19 cellular contexts compared by ENCODE assay signal in genomic region chr4:4288098-4288497, GRCh38. TPM values are rescaled to one million over a fixed set of nuclear protein-coding genes. Genes with fewer than 3 reads are reported as not detected.
DNase-seq lines count a peak whose midpoint lies in the region; ATAC-seq and TF ChIP-seq lines count a peak whose summit lies in the region.
"Had no signal": no experiment of that assay in that cellular context is flagged by ENCODE, and none has a peak within 500 bp of the region (broad histone marks: within the 10 kb centered on the region; RNA-seq: fewer than 3 reads in every experiment).

No MANE protein-coding gene starts in this region.

- CTCF ChIA-PET in HCT116 (lab: Charles Lee) = no interaction called here

- peak overlapping the region; percentile 64 for H3K4me3 Mint-ChIP-seq in activated T-cell treated with anti-CD3 and anti-CD28 coated beads, Interleukin-2, amount 50 U/mL, for 24 hours
- peak overlapping the region; percentile 92 for H3K4me3 Mint-ChIP-seq in activated T-helper 17 cell treated with anti-CD3 and anti-CD28 coated beads, Interleukin-2, amount 50 U/mL, for 72 hours
- peak overlapping the region; percentile 45 to 70 (median 48) for H3K4me3 Mint-ChIP-seq in nephron

- H3K4me1 Mint-ChIP-seq in activated T-cell treated with anti-CD3 and anti-CD28 coated beads, Interleukin-2, amount 50 U/mL, for 24 hours (ENCODE audit: low read depth) = peaks cover 63% of the 10 kb centered on the region
- peaks cover 29% of the 10 kb centered on the region for H3K4me1 Mint-ChIP-seq in activated T-helper 17 cell treated with anti-CD3 and anti-CD28 coated beads, Interleukin-2, amount 50 U/mL, for 72 hours
- H3K4me1 Mint-ChIP-seq in nephron = peaks cover 28% of the 10 kb centered on the region

- peaks cover 3 to 21% of the 10 kb centered on the region in 2 experiments; a peak in 3 of 4 replicates for H3K4me1 ChIP-seq in HCT116 (ENCODE audit: control insufficient read depth in 1 of 2, insufficient read depth in 2 of 2, low read length in 2 of 2)

- no peak overlapping the region for H3K4me3 ChIP-seq in HCT116 (replicated peaks in 1 of 2; ENCODE audit: low read depth in 1 of 2, low read length in 2 of 2)

- no peaks in the 10 kb centered on the region for H3K27me3 Mint-ChIP-seq in activated T-cell treated with anti-CD3 and anti-CD28 coated beads, Interleukin-2, amount 50 U/mL, for 24 hours
- H3K27me3 Mint-ChIP-seq in activated T-helper 17 cell treated with anti-CD3 and anti-CD28 coated beads, Interleukin-2, amount 50 U/mL, for 72 hours = no peaks in the 10 kb centered on the region
- H3K27me3 Mint-ChIP-seq in nephron (ENCODE audit: low read depth) = no peaks in the 10 kb centered on the region

- H4K20me1 ChIP-seq in HCT116 (ENCODE audit: insufficient read depth) = no peaks in the 10 kb centered on the region

- H3K36me3 ChIP-seq in HCT116 (ENCODE audit: control insufficient read depth in 1 of 2, insufficient read depth in 2 of 2, low read length in 2 of 2) = peaks cover 18 to 36% of the 10 kb centered on the region in 2 experiments; a peak in 3 of 4 replicates

- ATAC-seq in HCT116 = no peak
- ATAC-seq in activated T-helper 17 cell treated with anti-CD3 and anti-CD28 coated beads, Interleukin-2, amount 50 U/mL, for 72 hours (replicated peaks) = no peak
- ATAC-seq: Right ventricle myocardium inferior, sciatic nerve had no signal

- TF ChIP-seq RAD21 in HCT116 (IDR thresholded peaks at IDR 0.05; ENCODE audit: low read depth) = no peak

- POLR2A ChIA-PET in HCT116 (lab: Charles Lee) = no interaction called here

- H3K4me2 ChIP-seq in HCT116 (ENCODE audit: low read length) = peak overlapping the region; percentile 21; the same call in 1 of the 2 replicates

- TF ChIP-seq CTCF in HCT116 (IDR thresholded peaks at IDR 0.05 in 2 of 3, conservative IDR thresholded peaks at IDR 0.05 in 1 of 3; ENCODE audit: borderline replicate concordance in 1 of 3, insufficient read depth in 1 of 3, low read depth in 2 of 3, low read length in 2 of 3) (no peak), nephron (IDR thresholded peaks at IDR 0.05; ENCODE audit: unreplicated experiment in 3 of 3) (no peak)

- H3K9ac ChIP-seq in HCT116 (ENCODE audit: low read length) = no peak overlapping the region

- H3K79me2 ChIP-seq in HCT116 (ENCODE audit: insufficient read depth, low read length) = peaks cover 88% of the 10 kb centered on the region

- H2AFZ ChIP-seq in HCT116 (ENCODE audit: low read depth, low read length, poor library complexity, severe bottlenecking) = no peak overlapping the region

- no TSS peak for BruUV-seq in HCT116 (replicated peaks; lab: Mats Ljungman, UMichigan)

- H3K9me3 ChIP-seq in HCT116 (ENCODE audit: control insufficient read depth in 1 of 2, insufficient read depth in 1 of 2, low read depth in 1 of 2, low read length in 2 of 2) = no peaks in the 10 kb centered on the region
- H3K9me3 ChIP-seq: Caco-2, MG63, vagina had no signal

- DNase-seq in activated T-cell treated with anti-CD3 and anti-CD28 coated beads, Interleukin-2, amount 50 U/mL, for 24 hours = no peak
- DNase-seq in activated T-cell treated with anti-CD3 and anti-CD28 coated beads, Interleukin-2, amount 50 U/mL, for 48 hours = no peak
- DNase-seq in HCT116 (ENCODE audit: low read depth, low spot score) = no peak
- no peak for DNase-seq in NCI-H1930 (lab: John Stamatoyannopoulos, UW)
- DNase-seq in SIG-M5 (lab: John Stamatoyannopoulos, UW) = no peak
- no peak for DNase-seq in NOMO-1 (lab: John Stamatoyannopoulos, UW; ENCODE audit: unreplicated experiment in 2 of 2)
- DNase-seq: anterior cingulate cortex, Caco-2, hypothalamus, kidney glomerular epithelial cell, MG63, NCI-H187 treated with DMSO at 0.1 percent for 48 hours, NCI-H446, occipital lobe had no signal

- no peak for TF ChIP-seq POLR2A in HCT116 (IDR thresholded peaks at IDR 0.05; ENCODE audit: borderline replicate concordance, extremely low read depth, insufficient read depth, insufficient read length)

- no peaks in the 10 kb centered on the region for H3K9me3 Mint-ChIP-seq in activated T-cell treated with anti-CD3 and anti-CD28 coated beads, Interleukin-2, amount 50 U/mL, for 24 hours
- H3K9me3 Mint-ChIP-seq in activated T-helper 17 cell treated with anti-CD3 and anti-CD28 coated beads, Interleukin-2, amount 50 U/mL, for 72 hours = no peaks in the 10 kb centered on the region
- H3K9me3 Mint-ChIP-seq in nephron = no peaks in the 10 kb centered on the region

- intact Hi-C loops in HCT116 (cut with micrococcal nuclease) = no loop called here

- H3K9me2 ChIP-seq in HCT116 (ENCODE audit: insufficient read depth) = no peaks in the 10 kb centered on the region

- no peak overlapping the region for H3K27ac ChIP-seq in HCT116 (ENCODE audit: low read depth, low read length)
- H3K27ac ChIP-seq: vagina had no signal

- peak overlapping the region; percentile 55 for H3K27ac Mint-ChIP-seq in activated T-cell treated with anti-CD3 and anti-CD28 coated beads, Interleukin-2, amount 50 U/mL, for 24 hours
- H3K27ac Mint-ChIP-seq in activated T-helper 17 cell treated with anti-CD3 and anti-CD28 coated beads, Interleukin-2, amount 50 U/mL, for 72 hours = peak overlapping the region; percentile 24
- no peak overlapping the region for H3K27ac Mint-ChIP-seq in nephron

- H3K36me3 Mint-ChIP-seq in activated T-cell treated with anti-CD3 and anti-CD28 coated beads, Interleukin-2, amount 50 U/mL, for 24 hours (ENCODE audit: low read depth) = peaks cover 79% of the 10 kb centered on the region
- peaks cover 51% of the 10 kb centered on the region for H3K36me3 Mint-ChIP-seq in activated T-helper 17 cell treated with anti-CD3 and anti-CD28 coated beads, Interleukin-2, amount 50 U/mL, for 72 hours (ENCODE audit: low read depth)
- H3K36me3 Mint-ChIP-seq in nephron (ENCODE audit: low read depth) = peaks cover 13% of the 10 kb centered on the region

- H3K27me3 ChIP-seq in HCT116 (ENCODE audit: insufficient read depth, low read length) = no peaks in the 10 kb centered on the region
- H3K27me3 ChIP-seq: MG63, vagina had no signal

- RAD21 ChIA-PET in HCT116 (lab: Charles Lee; ENCODE audit: low non-redundant PET in 1 of 2, low total read pairs in 2 of 2, uncharacterized antibody in 2 of 2, unreplicated experiment in 2 of 2) = no interaction called here

TF ChIP-seq in HCT116, 20 proteins besides CTCF, POLR2A, EP300 and RAD21:
- TF ChIP-seq EZH2 (IDR thresholded peaks at IDR 0.05) = no peak
- no peak for TF ChIP-seq JUND (IDR thresholded peaks at IDR 0.05)
- TF ChIP-seq REST (IDR thresholded peaks at IDR 0.05; ENCODE audit: low read depth) = no peak
- TF ChIP-seq CBX3 (IDR thresholded peaks at IDR 0.05; ENCODE audit: low read depth) = no peak
- TF ChIP-seq SIN3A (IDR thresholded peaks at IDR 0.05; ENCODE audit: low read depth) = no peak
- no peak for TF ChIP-seq ZFX (IDR thresholded peaks at IDR 0.05)
- no peak for TF ChIP-seq YY1 (IDR thresholded peaks at IDR 0.05; ENCODE audit: extremely low read depth, insufficient replicate concordance, low read depth, low read length)
- TF ChIP-seq MAX (IDR thresholded peaks at IDR 0.05) = no peak
- no peak for TF ChIP-seq SRF (IDR thresholded peaks at IDR 0.05; ENCODE audit: low read depth)

RNA-seq across cellular contexts. Expression of gene LYAR, which starts 1.9 kb away (rescaled TPM):
- 53.0 TPM for total RNA-seq in HCT116 (2021; ENCODE audit: unreplicated experiment)
- 22.2 and 27.2 TPM in 2 replicates for polyA plus RNA-seq in HCT116 (2012)
- total RNA-seq in activated T-helper 17 cell treated with anti-CD3 and anti-CD28 coated beads, Interleukin-2, amount 50 U/mL, for 72 hours = 10 to 100 TPM; 25.2 to 57.8 TPM

RNA-seq across cellular contexts. Expression of gene ZBTB49, which starts 2.0 kb away (rescaled TPM):
- total RNA-seq in HCT116 (2021; ENCODE audit: unreplicated experiment) = 3.9 TPM
- 2.3 and 2.7 TPM in 2 replicates for polyA plus RNA-seq in HCT116 (2012)
- total RNA-seq in activated T-helper 17 cell treated with anti-CD3 and anti-CD28 coated beads, Interleukin-2, amount 50 U/mL, for 72 hours = 1 to 10 TPM; 3.5 to 7.6 TPM

RNA-seq across cellular contexts. Expression of gene TMEM128, which starts 40.1 kb away (rescaled TPM):
- 19.5 TPM for total RNA-seq in HCT116 (2021; ENCODE audit: unreplicated experiment)
- 13.3 and 20.8 TPM in 2 replicates for polyA plus RNA-seq in HCT116 (2012)
- total RNA-seq in activated T-helper 17 cell treated with anti-CD3 and anti-CD28 coated beads, Interleukin-2, amount 50 U/mL, for 72 hours = 10 to 100 TPM in 1 of 2 donors, 1 to 10 TPM in 1; 9.1 to 13.1 TPM

Comparison
In these comparisons a context has a peak if more than half of its experiments do, and no peak if none do; other contexts are left out.
1. H3K27ac Mint-ChIP-seq: peak in activated T-cell treated with anti-CD3 and anti-CD28 coated beads, Interleukin-2, amount 50 U/mL, for 24 hours (single experiment) and activated T-helper 17 cell treated with anti-CD3 and anti-CD28 coated beads, Interleukin-2, amount 50 U/mL, for 72 hours (single experiment); none in nephron (0 of 3).
2. Peak in every context shown above with its lines, with median percentiles within 50 percentile points of each other: H3K4me3 Mint-ChIP-seq.